Comparison of ENCODE assay signal across 2 cellular contexts in the genomic region with DNA sequence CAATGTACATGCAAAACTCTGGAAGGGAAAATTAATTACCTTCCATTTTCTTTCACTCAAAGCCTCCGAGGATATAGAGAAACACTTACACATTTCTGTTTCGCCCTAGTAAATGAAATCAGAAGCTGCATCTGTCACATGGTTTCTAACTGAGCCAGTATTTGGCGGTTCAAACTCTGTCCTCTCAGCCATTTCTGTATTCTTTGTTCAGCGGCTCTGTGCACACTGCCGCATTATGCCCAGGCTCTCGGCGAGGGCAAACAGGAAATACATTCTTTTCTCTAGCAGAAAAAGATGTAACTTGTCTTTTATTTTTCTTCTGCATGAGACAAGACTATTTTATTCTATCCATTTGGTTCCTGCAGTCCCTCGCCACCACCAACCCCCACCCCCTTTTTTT.
TF ChIP-seq lines count a peak whose summit lies in the region.

No MANE protein-coding gene starts in this region.

TF ChIP-seq in SK-N-SH, 30 proteins besides CTCF, POLR2A, EP300 and RAD21 (continued from another document):
- TF ChIP-seq RFX5 (IDR thresholded peaks at IDR 0.05; ENCODE audit: low read length) (no peak), SMC3 (IDR thresholded peaks at IDR 0.05; ENCODE audit: low read depth, low read length) (no peak), ELF1 (IDR thresholded peaks at IDR 0.05) (no peak), NFIC (IDR thresholded peaks at IDR 0.05; ENCODE audit: borderline replicate concordance) (no peak)
- TF ChIP-seq, protein P1, sequence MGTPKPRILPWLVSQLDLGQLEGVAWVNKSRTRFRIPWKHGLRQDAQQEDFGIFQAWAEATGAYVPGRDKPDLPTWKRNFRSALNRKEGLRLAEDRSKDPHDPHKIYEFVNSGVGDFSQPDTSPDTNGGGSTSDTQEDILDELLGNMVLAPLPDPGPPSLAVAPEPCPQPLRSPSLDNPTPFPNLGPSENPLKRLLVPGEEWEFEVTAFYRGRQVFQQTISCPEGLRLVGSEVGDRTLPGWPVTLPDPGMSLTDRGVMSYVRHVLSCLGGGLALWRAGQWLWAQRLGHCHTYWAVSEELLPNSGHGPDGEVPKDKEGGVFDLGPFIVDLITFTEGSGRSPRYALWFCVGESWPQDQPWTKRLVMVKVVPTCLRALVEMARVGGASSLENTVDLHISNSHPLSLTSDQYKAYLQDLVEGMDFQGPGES (IDR thresholded peaks at IDR 0.05; ENCODE audit: low read depth, low read length), result no peak

TF ChIP-seq in SK-N-SH treated with all-trans-retinoic acid at 6 μM for 48 hours, 23 proteins besides CTCF, POLR2A, EP300 and RAD21 (continued from another document):
- TF ChIP-seq, protein P2, sequence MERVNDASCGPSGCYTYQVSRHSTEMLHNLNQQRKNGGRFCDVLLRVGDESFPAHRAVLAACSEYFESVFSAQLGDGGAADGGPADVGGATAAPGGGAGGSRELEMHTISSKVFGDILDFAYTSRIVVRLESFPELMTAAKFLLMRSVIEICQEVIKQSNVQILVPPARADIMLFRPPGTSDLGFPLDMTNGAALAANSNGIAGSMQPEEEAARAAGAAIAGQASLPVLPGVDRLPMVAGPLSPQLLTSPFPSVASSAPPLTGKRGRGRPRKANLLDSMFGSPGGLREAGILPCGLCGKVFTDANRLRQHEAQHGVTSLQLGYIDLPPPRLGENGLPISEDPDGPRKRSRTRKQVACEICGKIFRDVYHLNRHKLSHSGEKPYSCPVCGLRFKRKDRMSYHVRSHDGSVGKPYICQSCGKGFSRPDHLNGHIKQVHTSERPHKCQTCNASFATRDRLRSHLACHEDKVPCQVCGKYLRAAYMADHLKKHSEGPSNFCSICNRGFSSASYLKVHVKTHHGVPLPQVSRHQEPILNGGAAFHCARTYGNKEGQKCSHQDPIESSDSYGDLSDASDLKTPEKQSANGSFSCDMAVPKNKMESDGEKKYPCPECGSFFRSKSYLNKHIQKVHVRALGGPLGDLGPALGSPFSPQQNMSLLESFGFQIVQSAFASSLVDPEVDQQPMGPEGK (CRISPR knock-in tag; IDR thresholded peaks at IDR 0.05; ENCODE audit: borderline replicate concordance), result no peak
- TF ChIP-seq CSDC2 (CRISPR knock-in tag; IDR thresholded peaks at IDR 0.05) (no peak), PPARA (CRISPR knock-in tag; IDR thresholded peaks at IDR 0.05; ENCODE audit: borderline replicate concordance) (no peak), ZFP3 (CRISPR knock-in tag; IDR thresholded peaks at IDR 0.05) (no peak), ZFP30 (CRISPR knock-in tag; IDR thresholded peaks at IDR 0.05) (no peak), OSR1 (CRISPR knock-in tag; IDR thresholded peaks at IDR 0.05) (no peak), ZNF70 (CRISPR knock-in tag; IDR thresholded peaks at IDR 0.05) (no peak), GLIS3 (CRISPR knock-in tag; IDR thresholded peaks at IDR 0.05) (no peak), ESRRG (CRISPR knock-in tag; IDR thresholded peaks at IDR 0.05) (no peak), ARNTL (CRISPR knock-in tag; IDR thresholded peaks at IDR 0.05; ENCODE audit: borderline replicate concordance, low read depth) (no peak), ZNF565 (CRISPR knock-in tag; conservative IDR thresholded peaks at IDR 0.05; ENCODE audit: low read depth) (no peak), TOX (CRISPR knock-in tag; IDR thresholded peaks at IDR 0.05; ENCODE audit: borderline replicate concordance) (no peak), TCF4 (CRISPR knock-in tag; IDR thresholded peaks at IDR 0.05; ENCODE audit: borderline replicate concordance) (no peak)
- TF ChIP-seq, protein P3, sequence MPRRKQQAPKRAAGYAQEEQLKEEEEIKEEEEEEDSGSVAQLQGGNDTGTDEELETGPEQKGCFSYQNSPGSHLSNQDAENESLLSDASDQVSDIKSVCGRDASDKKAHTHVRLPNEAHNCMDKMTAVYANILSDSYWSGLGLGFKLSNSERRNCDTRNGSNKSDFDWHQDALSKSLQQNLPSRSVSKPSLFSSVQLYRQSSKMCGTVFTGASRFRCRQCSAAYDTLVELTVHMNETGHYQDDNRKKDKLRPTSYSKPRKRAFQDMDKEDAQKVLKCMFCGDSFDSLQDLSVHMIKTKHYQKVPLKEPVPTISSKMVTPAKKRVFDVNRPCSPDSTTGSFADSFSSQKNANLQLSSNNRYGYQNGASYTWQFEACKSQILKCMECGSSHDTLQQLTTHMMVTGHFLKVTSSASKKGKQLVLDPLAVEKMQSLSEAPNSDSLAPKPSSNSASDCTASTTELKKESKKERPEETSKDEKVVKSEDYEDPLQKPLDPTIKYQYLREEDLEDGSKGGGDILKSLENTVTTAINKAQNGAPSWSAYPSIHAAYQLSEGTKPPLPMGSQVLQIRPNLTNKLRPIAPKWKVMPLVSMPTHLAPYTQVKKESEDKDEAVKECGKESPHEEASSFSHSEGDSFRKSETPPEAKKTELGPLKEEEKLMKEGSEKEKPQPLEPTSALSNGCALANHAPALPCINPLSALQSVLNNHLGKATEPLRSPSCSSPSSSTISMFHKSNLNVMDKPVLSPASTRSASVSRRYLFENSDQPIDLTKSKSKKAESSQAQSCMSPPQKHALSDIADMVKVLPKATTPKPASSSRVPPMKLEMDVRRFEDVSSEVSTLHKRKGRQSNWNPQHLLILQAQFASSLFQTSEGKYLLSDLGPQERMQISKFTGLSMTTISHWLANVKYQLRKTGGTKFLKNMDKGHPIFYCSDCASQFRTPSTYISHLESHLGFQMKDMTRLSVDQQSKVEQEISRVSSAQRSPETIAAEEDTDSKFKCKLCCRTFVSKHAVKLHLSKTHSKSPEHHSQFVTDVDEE (CRISPR knock-in tag; IDR thresholded peaks at IDR 0.05), result no peak
